In the genomic region with DNA sequence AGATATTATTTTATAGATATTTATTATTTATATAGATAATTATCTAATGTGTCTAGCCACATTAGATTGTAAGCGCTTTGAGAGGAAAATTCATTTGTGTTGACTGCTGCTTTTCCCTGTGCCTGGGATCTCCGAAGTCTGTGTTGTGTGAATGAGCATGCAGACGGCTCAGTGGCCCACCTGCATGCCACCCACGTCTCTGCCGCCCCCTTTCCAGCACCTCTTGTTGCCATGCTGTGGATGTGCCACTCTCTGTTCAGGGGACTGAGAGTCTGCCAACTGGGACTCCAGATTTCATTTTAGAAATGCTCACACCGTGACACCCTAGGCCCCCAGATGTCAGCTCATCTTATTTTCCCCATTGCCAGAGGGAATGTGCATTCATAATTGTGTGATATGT, we compare ENCODE assay signal across 23 cellular contexts.
A peak's percentile ranks its signal among the peaks of the same experiment; 100 is the strongest.
DNase-seq lines count a peak whose midpoint lies in the region; ATAC-seq, FAIRE-seq and TF ChIP-seq lines count a peak whose summit lies in the region.
"Had no signal": no experiment of that assay in that cellular context is flagged by ENCODE, and none has a peak within 500 bp of the region (broad histone marks: within the 10 kb centered on the region; RNA-seq: fewer than 3 reads in every experiment).

No MANE protein-coding gene starts in this region.

- H3K9me3 Mint-ChIP-seq in activated CD8-positive, alpha-beta T cell treated with anti-CD3 and anti-CD28 coated beads, Interleukin-2, amount 10 ng/mL, durations not matched to agents 7 days and 5 days (ENCODE audit: insufficient read depth): no peaks in the 10 kb centered on the region
- H3K9me3 Mint-ChIP-seq in activated CD8-positive, alpha-beta T cell treated with anti-CD3 and anti-CD28 coated beads for 36 hours: no peaks in the 10 kb centered on the region
- no peaks in the 10 kb centered on the region for H3K9me3 Mint-ChIP-seq in CD4-positive, alpha-beta T cell
- no peaks in the 10 kb centered on the region for H3K9me3 Mint-ChIP-seq in activated T-cell treated with anti-CD3 and anti-CD28 coated beads, Interleukin-2, amount 50 U/mL, for 24 hours
- H3K9me3 Mint-ChIP-seq: T-cell had no signal

- peaks cover 10 to 41% of the 10 kb centered on the region in 2 experiments; a peak in 4 of 5 replicates for H3K4me1 ChIP-seq in K562 (replicated peaks in 1 of 2; ENCODE audit: control insufficient read depth in 2 of 2, insufficient read depth in 2 of 2, low read length in 2 of 2)

- no TSS peak for BruUV-seq in K562 (replicated peaks; lab: Mats Ljungman, UMichigan)

- DNase-seq in activated CD8-positive, alpha-beta T cell treated with anti-CD3 and anti-CD28 coated beads, Interleukin-2, amount 10 ng/mL, durations not matched to agents 7 days and 5 days: no peak
- no peak for DNase-seq in activated CD8-positive, alpha-beta T cell treated with anti-CD3 and anti-CD28 coated beads for 36 hours
- DNase-seq in CD4-positive, alpha-beta T cell: no peak
- DNase-seq in K562 (ENCODE audit: extremely low read depth in 1 of 4, low spot score in 3 of 4) (no peak), NOMO-1 (lab: John Stamatoyannopoulos, UW; ENCODE audit: unreplicated experiment in 2 of 2) (no peak), NCI-H526 (lab: John Stamatoyannopoulos, UW) (no peak)
- no peak for DNase-seq in activated T-cell treated with anti-CD3 and anti-CD28 coated beads, Interleukin-2, amount 50 U/mL, for 24 hours
- DNase-seq: AML-193; Calu3; H7; IMR-90; NCI-H187; NCI-H2081 treated with DMSO at 0.1 percent for 48 hours; NCI-H446; NCI-H524 treated with DMSO at 0.1 percent for 48 hours; NK-92 treated with Interleukin-12 subunit alpha and Interleukin-12 subunit beta, amount 100 ng/mL, for 24 hours; PC-9; SJCRH30; T-cell had no signal

- no peak overlapping the region for H3K27ac ChIP-seq in CD4-positive, alpha-beta T cell (ENCODE audit: low read depth, low read length)
- H3K27ac ChIP-seq in K562 (ENCODE audit: extremely low read depth, low read depth, low read length): no peak overlapping the region
- H3K27ac ChIP-seq: A549, C4-2B, KMS-11, PC-9, SJCRH30 had no signal

- TF ChIP-seq RAD21 in K562 (CRISPR knock-in tag; conservative IDR thresholded peaks at IDR 0.05 in 1 of 2, IDR thresholded peaks at IDR 0.05 in 1 of 2): no peak

- TF ChIP-seq CTCF in activated CD8-positive, alpha-beta T cell treated with anti-CD3 and anti-CD28 coated beads for 36 hours (IDR thresholded peaks at IDR 0.05): no peak
- no peak for TF ChIP-seq CTCF in CD4-positive, alpha-beta T cell (IDR thresholded peaks at IDR 0.05)
- no peak for TF ChIP-seq CTCF in K562 (IDR thresholded peaks at IDR 0.05 in 2 of 3, conservative IDR thresholded peaks at IDR 0.05 in 1 of 3; ENCODE audit: insufficient read depth in 2 of 3, low read depth in 1 of 3, low read length in 3 of 3)

- TF ChIP-seq EP300 in K562 (IDR thresholded peaks at IDR 0.05; ENCODE audit: low read length): no peak

- no peak overlapping the region for H3K4me2 ChIP-seq in K562 (ENCODE audit: insufficient read depth, low read length)
- H3K4me2 ChIP-seq: A549, KMS-11, PC-9 had no signal

- H3K9ac ChIP-seq in K562 (ENCODE audit: insufficient read depth in 1 of 2, low read depth in 2 of 2, low read length in 2 of 2): peak overlapping the region in 1 of 2 experiments; percentile 15; a peak in 1 of 4 replicates
- H3K9ac ChIP-seq: KMS-11 had no signal

- POLR2A ChIA-PET in activated CD8-positive, alpha-beta T cell treated with anti-CD3 and anti-CD28 coated beads, Interleukin-2, amount 10 ng/mL, durations not matched to agents 7 days and 5 days (lab: Charles Lee): no interaction called here
- POLR2A ChIA-PET in activated CD8-positive, alpha-beta T cell treated with anti-CD3 and anti-CD28 coated beads for 36 hours (lab: Charles Lee): no interaction called here
- POLR2A ChIA-PET in CD4-positive, alpha-beta T cell (lab: Charles Lee): interaction anchor here (1.4 kb wide), 1 partner anchor 20 kb away, joined by 3 read pairs; no protein-coding TSS in a partner anchor
- POLR2A ChIA-PET in K562 (lab: Yijun Ruan, JAX): interaction anchor here (0.9 kb wide), 1 partner anchor 9 kb away, joined by 3 read pairs; no protein-coding TSS in a partner anchor

- in situ Hi-C loops in K562 (cut with MboI): loop anchor here (5.0 kb wide), 1 partner anchor 53 kb away; no protein-coding TSS in a partner anchor

- ATAC-seq in activated CD8-positive, alpha-beta T cell treated with anti-CD3 and anti-CD28 coated beads, Interleukin-2, amount 10 ng/mL, durations not matched to agents 7 days and 5 days: no peak
- no peak for ATAC-seq in activated CD8-positive, alpha-beta T cell treated with anti-CD3 and anti-CD28 coated beads for 36 hours
- ATAC-seq in CD4-positive, alpha-beta T cell (ENCODE audit: poor library complexity): no peak
- no peak for ATAC-seq in K562
- ATAC-seq: A549, Right ventricle myocardium inferior had no signal

- intact Hi-C loops in activated CD8-positive, alpha-beta T cell treated with anti-CD3 and anti-CD28 coated beads for 36 hours (cut with micrococcal nuclease): no loop called here
- intact Hi-C loops in CD4-positive, alpha-beta T cell (cut with DNase I, micrococcal nuclease): loop anchor here in 1 of 2 experiments (5.0 kb wide), 2 partner anchors 138 to 1173 kb away; partner anchors contain the start of gene JARID2
- intact Hi-C loops in K562 (cut with micrococcal nuclease): loop anchor here (5.0 kb wide), 1 partner anchor 88 kb away; no protein-coding TSS in a partner anchor

- no peaks in the 10 kb centered on the region for H3K9me1 ChIP-seq in K562 (ENCODE audit: control insufficient read depth, insufficient read depth, low read length)

- H3K27me3 ChIP-seq in CD4-positive, alpha-beta T cell (ENCODE audit: control insufficient read depth, insufficient read depth, low read length): no peaks in the 10 kb centered on the region
- H3K27me3 ChIP-seq in K562 (ENCODE audit: control insufficient read depth in 2 of 2, insufficient read depth in 2 of 2, low read length in 2 of 2): no peaks in the 10 kb centered on the region
- H3K27me3 ChIP-seq: SJCRH30 had no signal

- H3K27ac Mint-ChIP-seq in activated CD8-positive, alpha-beta T cell treated with anti-CD3 and anti-CD28 coated beads, Interleukin-2, amount 10 ng/mL, durations not matched to agents 7 days and 5 days: peak overlapping the region; percentile 21
- H3K27ac Mint-ChIP-seq in activated CD8-positive, alpha-beta T cell treated with anti-CD3 and anti-CD28 coated beads for 36 hours: no peak overlapping the region
- peak overlapping the region; percentile 16 for H3K27ac Mint-ChIP-seq in CD4-positive, alpha-beta T cell
- H3K27ac Mint-ChIP-seq in activated T-cell treated with anti-CD3 and anti-CD28 coated beads, Interleukin-2, amount 50 U/mL, for 24 hours: no peak overlapping the region

- peaks cover 73% of the 10 kb centered on the region for H3K4me1 Mint-ChIP-seq in activated CD8-positive, alpha-beta T cell treated with anti-CD3 and anti-CD28 coated beads, Interleukin-2, amount 10 ng/mL, durations not matched to agents 7 days and 5 days (ENCODE audit: low read depth)
- peaks cover 79% of the 10 kb centered on the region for H3K4me1 Mint-ChIP-seq in activated CD8-positive, alpha-beta T cell treated with anti-CD3 and anti-CD28 coated beads for 36 hours (ENCODE audit: low read depth)
- H3K4me1 Mint-ChIP-seq in CD4-positive, alpha-beta T cell (ENCODE audit: low read depth): peaks cover 90% of the 10 kb centered on the region
- peaks cover 86% of the 10 kb centered on the region for H3K4me1 Mint-ChIP-seq in activated T-cell treated with anti-CD3 and anti-CD28 coated beads, Interleukin-2, amount 50 U/mL, for 24 hours (ENCODE audit: low read depth)

- no peaks in the 10 kb centered on the region for H3K27me3 Mint-ChIP-seq in activated CD8-positive, alpha-beta T cell treated with anti-CD3 and anti-CD28 coated beads, Interleukin-2, amount 10 ng/mL, durations not matched to agents 7 days and 5 days (ENCODE audit: low read depth)
- H3K27me3 Mint-ChIP-seq in activated CD8-positive, alpha-beta T cell treated with anti-CD3 and anti-CD28 coated beads for 36 hours: no peaks in the 10 kb centered on the region
- H3K27me3 Mint-ChIP-seq in CD4-positive, alpha-beta T cell: no peaks in the 10 kb centered on the region
- H3K27me3 Mint-ChIP-seq in activated T-cell treated with anti-CD3 and anti-CD28 coated beads, Interleukin-2, amount 50 U/mL, for 24 hours: no peaks in the 10 kb centered on the region
- H3K27me3 Mint-ChIP-seq: T-cell had no signal

- H3K4me3 Mint-ChIP-seq in activated CD8-positive, alpha-beta T cell treated with anti-CD3 and anti-CD28 coated beads, Interleukin-2, amount 10 ng/mL, durations not matched to agents 7 days and 5 days: no peak overlapping the region
- H3K4me3 Mint-ChIP-seq in activated CD8-positive, alpha-beta T cell treated with anti-CD3 and anti-CD28 coated beads for 36 hours: no peak overlapping the region
- H3K4me3 Mint-ChIP-seq in CD4-positive, alpha-beta T cell: no peak overlapping the region
- no peak overlapping the region for H3K4me3 Mint-ChIP-seq in activated T-cell treated with anti-CD3 and anti-CD28 coated beads, Interleukin-2, amount 50 U/mL, for 24 hours
- H3K4me3 Mint-ChIP-seq: T-cell had no signal

- H3K36me3 ChIP-seq in K562 (ENCODE audit: control insufficient read depth, insufficient read depth, low read length): no peaks in the 10 kb centered on the region; the same call in 2 of the 3 replicates
- H3K36me3 ChIP-seq: SJCRH30 had no signal

- no peak overlapping the region for H3K4me3 ChIP-seq in K562
- H3K4me3 ChIP-seq: A549, PC-9, SJCRH30 had no signal

- FAIRE-seq in K562 (lab: Jason Lieb, UNC): no peak
- FAIRE-seq: A549 had no signal

- H3K9me3 ChIP-seq in CD4-positive, alpha-beta T cell (ENCODE audit: control insufficient read depth, low read length): no peaks in the 10 kb centered on the region
- no peaks in the 10 kb centered on the region for H3K9me3 ChIP-seq in K562 (replicated peaks; ENCODE audit: control insufficient read depth, insufficient read depth, low read depth, low read length)
- H3K9me3 ChIP-seq: A549, SJCRH30 had no signal

- peaks cover 51% of the 10 kb centered on the region; the same call in 1 of the 2 replicates for H4K20me1 ChIP-seq in K562 (replicated peaks; ENCODE audit: control insufficient read depth, insufficient read depth, low read length)

- peaks cover 83% of the 10 kb centered on the region for H3K79me2 ChIP-seq in K562 (ENCODE audit: control insufficient read depth, insufficient read depth, low read length)

- no peak for TF ChIP-seq POLR2A in K562 (conservative IDR thresholded peaks at IDR 0.05)

- 85% methylated on average over 6 of the region's 6 CpGs for WGBS in K562 (ENCODE audit: insufficient coverage, low coverage, missing lambda C conversion rate)

- CTCF ChIA-PET in activated CD8-positive, alpha-beta T cell treated with anti-CD3 and anti-CD28 coated beads, Interleukin-2, amount 10 ng/mL, durations not matched to agents 7 days and 5 days (lab: Charles Lee): no interaction called here
- CTCF ChIA-PET in activated CD8-positive, alpha-beta T cell treated with anti-CD3 and anti-CD28 coated beads for 36 hours (lab: Charles Lee): no interaction called here
- CTCF ChIA-PET in CD4-positive, alpha-beta T cell (lab: Charles Lee): interaction anchor here (1.5 kb wide), 1 partner anchor 15 kb away, joined by 4 read pairs; no protein-coding TSS in a partner anchor
- CTCF ChIA-PET in K562 (lab: Yijun Ruan, JAX; ENCODE audit: low intra/inter-chr PET ratio): interaction anchor here (0.5 kb wide), 1 partner anchor 317 kb away, joined by 3 read pairs; no protein-coding TSS in a partner anchor

- no peak overlapping the region for H2AFZ ChIP-seq in K562 (ENCODE audit: low read depth, low read length)
- H2AFZ ChIP-seq: PC-9 had no signal

- peaks cover 13% of the 10 kb centered on the region for H3K36me3 Mint-ChIP-seq in activated CD8-positive, alpha-beta T cell treated with anti-CD3 and anti-CD28 coated beads, Interleukin-2, amount 10 ng/mL, durations not matched to agents 7 days and 5 days (ENCODE audit: low read depth)
- peaks cover 10% of the 10 kb centered on the region for H3K36me3 Mint-ChIP-seq in activated CD8-positive, alpha-beta T cell treated with anti-CD3 and anti-CD28 coated beads for 36 hours (ENCODE audit: low read depth)
- H3K36me3 Mint-ChIP-seq in CD4-positive, alpha-beta T cell (ENCODE audit: low read depth): no peaks in the 10 kb centered on the region
- peaks cover 36% of the 10 kb centered on the region for H3K36me3 Mint-ChIP-seq in activated T-cell treated with anti-CD3 and anti-CD28 coated beads, Interleukin-2, amount 50 U/mL, for 24 hours (ENCODE audit: low read depth)

Comparison
In these comparisons a context has a peak if more than half of its experiments do, and no peak if none do; other contexts are left out.
1. H3K27ac Mint-ChIP-seq: peak in activated CD8-positive, alpha-beta T cell treated with anti-CD3 and anti-CD28 coated beads, Interleukin-2, amount 10 ng/mL, durations not matched to agents 7 days and 5 days (single experiment) and CD4-positive, alpha-beta T cell (single experiment); none in activated CD8-positive, alpha-beta T cell treated with anti-CD3 and anti-CD28 coated beads for 36 hours (single experiment) and activated T-cell treated with anti-CD3 and anti-CD28 coated beads, Interleukin-2, amount 50 U/mL, for 24 hours (single experiment).
2. CTCF ChIA-PET loops: an anchor here in CD4-positive, alpha-beta T cell (1.5 kb wide) and K562 (0.5 kb wide); none called in activated CD8-positive, alpha-beta T cell treated with anti-CD3 and anti-CD28 coated beads, Interleukin-2, amount 10 ng/mL, durations not matched to agents 7 days and 5 days and activated CD8-positive, alpha-beta T cell treated with anti-CD3 and anti-CD28 coated beads for 36 hours.
3. POLR2A ChIA-PET loops: an anchor here in CD4-positive, alpha-beta T cell (1.4 kb wide) and K562 (0.9 kb wide); none called in activated CD8-positive, alpha-beta T cell treated with anti-CD3 and anti-CD28 coated beads, Interleukin-2, amount 10 ng/mL, durations not matched to agents 7 days and 5 days and activated CD8-positive, alpha-beta T cell treated with anti-CD3 and anti-CD28 coated beads for 36 hours.